Comparison of ENCODE assay signal across 9 cellular contexts in genomic region chr19:1438035-1438932, GRCh38. TPM values are rescaled to one million over a fixed set of nuclear protein-coding genes. Genes with fewer than 3 reads are reported as not detected.
DNase-seq lines count a peak whose midpoint lies in the region; ATAC-seq, FAIRE-seq and TF ChIP-seq lines count a peak whose summit lies in the region.
"Had no signal": no experiment of that assay in that cellular context is flagged by ENCODE, and none has a peak within 500 bp of the region (broad histone marks: within the 10 kb centered on the region; RNA-seq: fewer than 3 reads in every experiment).

Gene RPS15 (plus strand): TSS chr19:1438396. CDS start chr19:1438426, 30 bp downstream.

- DNase-seq in AG09319 (ENCODE audit: extremely low read depth, low read depth) = peak; percentile 91
- DNase-seq in NCI-H446 (lab: John Stamatoyannopoulos, UW) = peak; percentile 92 to 98
- DNase-seq in activated CD4-positive, CD25-positive, alpha-beta regulatory T cell treated with anti-CD3 and anti-CD28 coated beads, Interleukin-2, amount 50 U/mL, for 16 hours (ENCODE audit: low read depth, low spot score) = peak; percentile 91
- DNase-seq in central memory CD4-positive, alpha-beta T cell = peak; percentile 94
- peak; percentile 90 for DNase-seq in keratinocyte (ENCODE audit: low read depth, low spot score)
- DNase-seq in stimulated activated CD4-positive, alpha-beta T cell treated with anti-CD3 and anti-CD28 coated beads, Interleukin-12 subunit alpha, Interleukin-12 subunit beta, amount 100 ng/mL, for 48 hours (ENCODE audit: low read depth in 2 of 3, low spot score in 1 of 3) = peak; percentile 90 to 95 (median 93)

- peak within 1 kb of the TSS; percentile 94 for H3K9ac ChIP-seq in keratinocyte (ENCODE audit: control insufficient read depth, extremely low read depth, insufficient read depth, low read length)

- peak; percentile 99 for TF ChIP-seq POLR2A in GM18951 (IDR thresholded peaks at IDR 0.05; ENCODE audit: extremely low read depth, insufficient read depth, insufficient read length)

- peak within 1 kb of the TSS; percentile 87 for H3K4me2 ChIP-seq in keratinocyte (ENCODE audit: control insufficient read depth, extremely low read depth, insufficient read depth, low read depth, low read length)

- TF ChIP-seq CTCF in AG09319 (IDR thresholded peaks at IDR 0.05; ENCODE audit: low read depth, low read length) (peak; percentile 91), keratinocyte (optimal IDR thresholded peaks at IDR 0.05 in 1 of 3, IDR thresholded peaks at IDR 0.05 in 1 of 3, conservative IDR thresholded peaks at IDR 0.05 in 1 of 3; ENCODE audit: extremely low read depth in 1 of 3, insufficient read depth in 2 of 3, low read length in 3 of 3) (peak; percentile 81 to 98 (median 98))

- H3K9me1 ChIP-seq in keratinocyte (ENCODE audit: control insufficient read depth, extremely low read depth, insufficient read depth, low read length) = no peaks in the 10 kb centered on the region

- in situ Hi-C loops in GM18951 (cut with MboI; ENCODE audit: low sequenced_read_pairs, unreplicated experiment) = no loop called here

- H3K27ac ChIP-seq in keratinocyte (ENCODE audit: control insufficient read depth, insufficient read depth, low read length) = peak within 1 kb of the TSS; percentile 88

- H3K36me3 ChIP-seq in keratinocyte (ENCODE audit: control insufficient read depth in 2 of 2, extremely low read depth in 1 of 2, insufficient read depth in 2 of 2, low read length in 2 of 2) = peaks cover 39 to 41% of the 10 kb centered on the region in 2 experiments

- FAIRE-seq in keratinocyte (lab: Jason Lieb, UNC) = no peak
- FAIRE-seq: colon had no signal

- H3K79me2 ChIP-seq in keratinocyte (ENCODE audit: control insufficient read depth, insufficient read depth, low read length) = peaks cover 40% of the 10 kb centered on the region

- dilution Hi-C loops in keratinocyte (cut with MboI; ENCODE audit: extremely low pct_ligation_motif_present, low sequenced_read_pairs) = no loop called here

- no peaks in the 10 kb centered on the region for H3K27me3 ChIP-seq in keratinocyte (ENCODE audit: control insufficient read depth, extremely low read depth, insufficient read depth, low read length)

- ATAC-seq in HG03342 (IDR thresholded peaks at IDR 0.05; ENCODE audit: unreplicated experiment) = peak; percentile 85

- H3K4me1 ChIP-seq in keratinocyte (ENCODE audit: control insufficient read depth, extremely low read depth, insufficient read depth, low read length) = peaks cover 12% of the 10 kb centered on the region

- peak within 1 kb of the TSS; percentile 73 to 96 (median 88) for H3K4me3 ChIP-seq in keratinocyte (ENCODE audit: control insufficient read depth in 2 of 3, extremely low read depth in 1 of 3, insufficient read depth in 2 of 3, low read depth in 1 of 3, low read length in 3 of 3)

- H2AFZ ChIP-seq in keratinocyte (ENCODE audit: control insufficient read depth, low read length) = no peak within 1 kb of the TSS

- peaks cover 22% of the 10 kb centered on the region for H4K20me1 ChIP-seq in keratinocyte (ENCODE audit: control insufficient read depth, extremely low read depth, insufficient read depth, low read length)

- H3K9me3 ChIP-seq in keratinocyte (ENCODE audit: control insufficient read depth, low read depth, low read length) = no peaks in the 10 kb centered on the region

RNA-seq across cellular contexts. Expression of gene RPS15, which starts in this region (rescaled TPM):
- polyA plus RNA-seq in keratinocyte = 795 to 1,391 TPM (median 803 TPM) in 3 replicates
- polyA plus RNA-seq in keratinocyte (2011; ENCODE audit: low read depth) = 362 TPM
- polyA plus RNA-seq in keratinocyte (2011; cell fraction: cytosol; rRNA removed) = 749 and 1,693 TPM in 2 replicates
- 422 and 446 TPM in 2 replicates for polyA plus RNA-seq in keratinocyte (2011; cell fraction: nucleus; rRNA removed)
- polyA plus RNA-seq in keratinocyte (2012; ENCODE audit: low replicate concordance) = 1,800 and 1,869 TPM in 2 replicates
- polyA minus RNA-seq in keratinocyte = 373 to 635 TPM (median 449 TPM) in 3 replicates
- 1,642 TPM for polyA minus RNA-seq in keratinocyte (2011; cell fraction: cytosol; rRNA and poly(A)+ RNA removed)
- polyA minus RNA-seq in keratinocyte (2011; cell fraction: nucleus; rRNA and poly(A)+ RNA removed) = 171 and 204 TPM in 2 replicates

Comparison
In these comparisons a context has a peak if more than half of its experiments do, and no peak if none do; other contexts are left out.
1. Peak in every context shown above with its lines: DNase-seq, ATAC-seq, H3K4me3 ChIP-seq and H3K27ac ChIP-seq.